In the genomic region with DNA sequence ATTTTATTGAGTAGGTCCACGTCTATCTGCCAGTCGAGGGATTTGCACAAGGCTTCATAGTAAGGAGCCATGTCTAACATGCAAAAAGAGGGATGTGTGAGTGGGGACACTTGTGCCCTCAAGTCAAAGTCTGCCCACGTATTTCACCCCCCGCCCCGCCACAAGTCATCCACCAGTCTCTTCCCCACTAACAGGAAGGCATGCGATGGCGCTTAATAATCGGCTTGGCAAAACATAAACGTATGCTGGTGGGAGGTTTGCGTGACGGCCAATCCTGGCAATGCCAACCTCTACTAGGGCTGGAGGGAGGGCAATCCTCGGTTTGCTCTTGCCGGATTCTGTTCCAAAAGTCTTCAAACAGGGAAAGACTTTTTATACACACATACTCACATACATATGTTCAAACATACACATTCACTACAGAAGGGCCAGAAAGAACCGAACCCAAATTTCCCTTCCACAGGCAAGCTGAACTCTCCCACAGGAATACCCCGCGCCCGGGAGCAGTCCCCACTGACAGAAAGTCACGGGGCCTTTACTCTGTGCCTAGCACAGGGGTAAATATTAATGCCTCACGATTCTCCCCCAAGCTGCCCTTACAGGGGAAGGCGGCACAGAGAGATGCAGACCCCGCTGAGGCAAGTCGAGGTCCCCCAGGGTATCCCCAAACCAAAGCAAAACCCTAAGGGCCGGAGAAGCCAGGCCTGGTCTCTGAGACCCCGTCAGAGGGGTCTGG, we compare ENCODE assay signal across 8 cellular contexts. TPM values are rescaled to one million over a fixed set of nuclear protein-coding genes. Genes with fewer than 3 reads are reported as not detected.
A peak's percentile ranks its signal among the peaks of the same experiment; 100 is the strongest.
DNase-seq lines count a peak whose midpoint lies in the region; ATAC-seq, FAIRE-seq and TF ChIP-seq lines count a peak whose summit lies in the region.

No MANE protein-coding gene starts in this region.

- H3K4me3 Mint-ChIP-seq in IgD-negative memory B cell, result peak overlapping the region; percentile 91 to 96 (median 94)
- peak overlapping the region; percentile 90 for H3K4me3 Mint-ChIP-seq in activated naive CD8-positive, alpha-beta T cell

- H3K27ac ChIP-seq in iPS DF 6.9 (ENCODE audit: low read length) (no peak overlapping the region), smooth muscle cell (ENCODE audit: low read depth) (peak overlapping the region; percentile 87)

- H3K27ac Mint-ChIP-seq in IgD-negative memory B cell, result peak overlapping the region; percentile 87 to 94 (median 91)
- H3K27ac Mint-ChIP-seq in activated naive CD8-positive, alpha-beta T cell, result peak overlapping the region; percentile 94

- peak overlapping the region; percentile 98 for H3K4me2 ChIP-seq in smooth muscle cell

- H3K79me2 ChIP-seq in smooth muscle cell (ENCODE audit: low read depth), result peaks cover 37% of the 10 kb centered on the region

- H3K36me3 ChIP-seq in iPS DF 6.9 (ENCODE audit: control insufficient read depth, insufficient read depth, low read length) (no peaks in the 10 kb centered on the region; the same call in 1 of the 2 replicates), smooth muscle cell (ENCODE audit: low read depth) (peaks cover 20% of the 10 kb centered on the region)

- H3K9ac ChIP-seq in smooth muscle cell (ENCODE audit: low read depth), result peak overlapping the region; percentile 99

- peak overlapping the region; percentile 99 for H3K4me3 ChIP-seq in iPS DF 6.9 (ENCODE audit: low read length)
- H3K4me3 ChIP-seq in smooth muscle cell, result peak overlapping the region; percentile 90

- FAIRE-seq in frontal cortex (lab: Jason Lieb, UNC) (no peak), H54 (lab: Jason Lieb, UNC) (no peak)

- H3K9me3 ChIP-seq in iPS DF 6.9 (ENCODE audit: control insufficient read depth, insufficient read depth, low read length), result no peaks in the 10 kb centered on the region
- no peaks in the 10 kb centered on the region for H3K9me3 ChIP-seq in smooth muscle cell (replicated peaks; ENCODE audit: low read depth)

- H3K4me1 ChIP-seq in iPS DF 6.9 (ENCODE audit: control insufficient read depth, insufficient read depth, low read length), result no peaks in the 10 kb centered on the region
- peaks cover 9% of the 10 kb centered on the region for H3K4me1 ChIP-seq in smooth muscle cell (ENCODE audit: low read depth)

- H2AFZ ChIP-seq in smooth muscle cell (ENCODE audit: low read depth), result peak overlapping the region; percentile 75

- H3K36me3 Mint-ChIP-seq in IgD-negative memory B cell, result peaks cover 3% of the 10 kb centered on the region
- peaks cover 10% of the 10 kb centered on the region for H3K36me3 Mint-ChIP-seq in activated naive CD8-positive, alpha-beta T cell

- no peaks in the 10 kb centered on the region for H3F3A ChIP-seq in smooth muscle cell (ENCODE audit: low read depth)

- DNase-seq in iPS DF 6.9 (ENCODE audit: low read depth, low spot score) (no peak), smooth muscle cell (lab: John Stamatoyannopoulos, UW; ENCODE audit: unreplicated experiment) (no peak), frontal cortex (ENCODE audit: low spot score in 2 of 2) (no peak), H54 (ENCODE audit: insufficient read length, low spot score) (no peak), kidney glomerular epithelial cell (lab: John Stamatoyannopoulos, UW) (no peak)

- TF ChIP-seq POLR2A in H54 (IDR thresholded peaks at IDR 0.05; ENCODE audit: low read depth, low read length), result no peak

- no peaks in the 10 kb centered on the region for H3K27me3 Mint-ChIP-seq in IgD-negative memory B cell
- peaks cover 6% of the 10 kb centered on the region for H3K27me3 Mint-ChIP-seq in activated naive CD8-positive, alpha-beta T cell

- no peak for TF ChIP-seq CTCF in smooth muscle cell (IDR thresholded peaks at IDR 0.05; ENCODE audit: borderline replicate concordance, insufficient read depth, poor library complexity, severe bottlenecking)

- H3K27me3 ChIP-seq in iPS DF 6.9 (ENCODE audit: control insufficient read depth, insufficient read depth, low read length) (no peaks in the 10 kb centered on the region), smooth muscle cell (ENCODE audit: low read depth) (no peaks in the 10 kb centered on the region)

- H3K4me1 Mint-ChIP-seq in IgD-negative memory B cell, result peaks cover 7 to 19% (median 15%) of the 10 kb centered on the region in 3 donors
- H3K4me1 Mint-ChIP-seq in activated naive CD8-positive, alpha-beta T cell (ENCODE audit: low read depth), result peaks cover 37% of the 10 kb centered on the region

- H3K9me3 Mint-ChIP-seq in IgD-negative memory B cell, result no peaks in the 10 kb centered on the region
- H3K9me3 Mint-ChIP-seq in activated naive CD8-positive, alpha-beta T cell (ENCODE audit: low read depth), result no peaks in the 10 kb centered on the region

- peak; percentile 21 for ATAC-seq in GM18498 (IDR thresholded peaks at IDR 0.05; ENCODE audit: unreplicated experiment)

- WGBS in iPS DF 6.9 (ENCODE audit: insufficient coverage, insufficient read length), result no CpG with 5 or more reads among the region's 24 CpGs
- 29% methylated on average over 24 of the region's 24 CpGs for WGBS in smooth muscle cell (ENCODE audit: low lambda C conversion rate)

- H4K20me1 ChIP-seq in smooth muscle cell (ENCODE audit: low read depth), result peaks cover 25% of the 10 kb centered on the region

RNA-seq across cellular contexts. Expression of gene PSMD6, which starts 0.7 kb away (rescaled TPM):
- polyA plus RNA-seq in IgD-negative memory B cell (97.6 TPM), smooth muscle cell (116 and 119 TPM in 2 replicates)
- total RNA-seq in smooth muscle cell (109 and 113 TPM in 2 replicates), frontal cortex (63.2 TPM)
